Comparison of ENCODE assay signal across 1 cellular context in genomic region chr10:43983856-43984271, GRCh38.
A peak's percentile ranks its signal among the peaks of the same experiment; 100 is the strongest.
TF ChIP-seq lines count a peak whose summit lies in the region.

No MANE protein-coding gene starts in this region.

TF ChIP-seq in K562, 482 proteins besides CTCF, POLR2A, EP300 and RAD21 (continued from another document):
- TF ChIP-seq ZNF518B (CRISPR knock-in tag; IDR thresholded peaks at IDR 0.05) (no peak), RHOXF2B (CRISPR knock-in tag; conservative IDR thresholded peaks at IDR 0.05) (no peak), FOSL1 (tag; conservative IDR thresholded peaks at IDR 0.05) (peak; percentile 24; the same call in 1 of the 2 replicates), L3MBTL2 (IDR thresholded peaks at IDR 0.05) (no peak), NONO (IDR thresholded peaks at IDR 0.05; ENCODE audit: low read depth in 2 of 2, low read length in 1 of 2) (no peak)
